ENCODE assay signal across 15 cellular contexts in the genomic region with DNA sequence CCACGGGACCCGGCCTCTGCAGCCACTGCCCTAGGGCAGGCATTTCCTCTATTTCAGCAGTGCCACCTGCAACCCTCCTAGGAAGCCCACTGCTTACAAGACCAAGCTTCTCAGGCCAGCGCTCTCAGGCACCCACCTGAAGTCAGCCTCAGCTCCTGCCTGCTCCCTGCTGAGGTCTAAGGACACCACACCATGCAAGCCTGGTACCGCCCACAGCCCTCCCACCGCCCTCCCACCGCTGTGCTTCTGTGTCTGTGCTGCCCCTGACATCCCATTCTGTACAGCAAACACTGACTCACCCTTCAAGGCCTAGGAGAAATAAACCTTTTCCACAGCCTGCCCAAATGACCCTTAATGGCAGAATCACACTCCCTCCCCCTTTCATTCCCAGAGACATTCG. TPM values are rescaled to one million over a fixed set of nuclear protein-coding genes. Genes with fewer than 3 reads are reported as not detected.
DNase-seq lines count a peak whose midpoint lies in the region; ATAC-seq and TF ChIP-seq lines count a peak whose summit lies in the region.
"Had no signal": no experiment of that assay in that cellular context is flagged by ENCODE, and none has a peak within 500 bp of the region (broad histone marks: within the 10 kb centered on the region; RNA-seq: fewer than 3 reads in every experiment).

No MANE protein-coding gene starts in this region.

- H3K4me2 ChIP-seq in IMR-90 (ENCODE audit: low read depth, low read length): no peak overlapping the region
- no peak overlapping the region for H3K4me2 ChIP-seq in smooth muscle cell

- no peak overlapping the region for H3K18ac ChIP-seq in IMR-90 (ENCODE audit: low read depth, low read length)

- intact Hi-C loops in IMR-90 (cut with micrococcal nuclease): no loop called here

- no peaks in the 10 kb centered on the region for H3K9me3 ChIP-seq in IMR-90 (ENCODE audit: control insufficient read depth, insufficient read depth, low read length)
- no peaks in the 10 kb centered on the region for H3K9me3 ChIP-seq in endodermal cell (ENCODE audit: control insufficient read depth, low read length)
- no peaks in the 10 kb centered on the region for H3K9me3 ChIP-seq in smooth muscle cell (replicated peaks; ENCODE audit: low read depth)

- ATAC-seq in IMR-90 (ENCODE audit: low read depth) (peak; percentile 94), HG02840 (IDR thresholded peaks at IDR 0.05; ENCODE audit: low FRiP score, unreplicated experiment) (no peak)

- dilution Hi-C loops in IMR-90 (cut with HindIII; ENCODE audit: low sequenced_read_pairs, unreplicated experiment): no loop called here

- no peak overlapping the region for H3K14ac ChIP-seq in IMR-90 (replicated peaks; ENCODE audit: low read depth, low read length)

- peaks cover 23% of the 10 kb centered on the region for H3K4me1 Mint-ChIP-seq in endodermal cell

- no peak for TF ChIP-seq RAD21 in IMR-90 (IDR thresholded peaks at IDR 0.05; ENCODE audit: low read length)

- peaks cover 22% of the 10 kb centered on the region for H3K4me1 ChIP-seq in IMR-90 (ENCODE audit: control insufficient read depth, insufficient read depth, low read length)
- H3K4me1 ChIP-seq in endodermal cell (ENCODE audit: control insufficient read depth, insufficient read depth, low read length): peaks cover 10% of the 10 kb centered on the region
- H3K4me1 ChIP-seq in smooth muscle cell (ENCODE audit: low read depth): peaks cover 8% of the 10 kb centered on the region

- no peak overlapping the region for H2BK15ac ChIP-seq in IMR-90 (ENCODE audit: low read depth, low read length)

- CTCF ChIA-PET in IMR-90 (lab: Yijun Ruan, JAX): interaction anchor here (0.6 kb wide), 1 partner anchor 121 kb away, joined by 3 read pairs; no protein-coding TSS in a partner anchor

- H3K9ac ChIP-seq in IMR-90 (ENCODE audit: low read depth, low read length) (peak overlapping the region; percentile 44; the same call in 1 of the 2 replicates), endodermal cell (ENCODE audit: extremely low read depth, low read length, poor library complexity, severe bottlenecking) (no peak overlapping the region), smooth muscle cell (ENCODE audit: low read depth) (no peak overlapping the region)

- POLR2A ChIA-PET in IMR-90 (lab: Charles Lee; ENCODE audit: unreplicated experiment): no interaction called here

- TF ChIP-seq CTCF in IMR-90 (conservative IDR thresholded peaks at IDR 0.05; ENCODE audit: low read depth, low read length) (no peak), endodermal cell (conservative IDR thresholded peaks at IDR 0.05) (no peak), smooth muscle cell (IDR thresholded peaks at IDR 0.05; ENCODE audit: borderline replicate concordance, insufficient read depth, poor library complexity, severe bottlenecking) (no peak)

- no peak overlapping the region for H4K5ac ChIP-seq in IMR-90 (ENCODE audit: low read depth, low read length)

- no TSS peak for BruUV-seq in IMR-90 (replicated peaks; lab: Mats Ljungman, UMichigan)

- H3K27me3 Mint-ChIP-seq in endodermal cell (ENCODE audit: insufficient read depth): no peaks in the 10 kb centered on the region

- no peak overlapping the region for H2BK20ac ChIP-seq in IMR-90 (ENCODE audit: low read depth, low read length)

- H3K56ac ChIP-seq in IMR-90 (ENCODE audit: extremely low read depth, insufficient read depth, low read length): no peak overlapping the region

- H3K27ac ChIP-seq in IMR-90 (ENCODE audit: insufficient read depth, low read length) (peak overlapping the region; percentile 19; the same call in 1 of the 2 replicates), endodermal cell (ENCODE audit: low read depth, low read length) (no peak overlapping the region), smooth muscle cell (ENCODE audit: low read depth) (no peak overlapping the region)
- H3K27ac ChIP-seq: 22Rv1 had no signal

- H3K4me3 ChIP-seq in IMR-90 (ENCODE audit: insufficient read depth, low read depth, low read length) (no peak overlapping the region), endodermal cell (ENCODE audit: low read length) (no peak overlapping the region), smooth muscle cell (no peak overlapping the region)

- H3K79me1 ChIP-seq in IMR-90 (ENCODE audit: low read depth in 1 of 2, low read length in 2 of 2): peaks cover 11 to 72% of the 10 kb centered on the region in 2 experiments

- peak overlapping the region; percentile 10 for H2AK9ac ChIP-seq in IMR-90 (replicated peaks; ENCODE audit: low read depth, low read length, poor library complexity)

- peaks cover 46% of the 10 kb centered on the region for H3K79me2 ChIP-seq in smooth muscle cell (ENCODE audit: low read depth)

- no peak overlapping the region for H3K4me3 Mint-ChIP-seq in endodermal cell

- no peak overlapping the region for H4K8ac ChIP-seq in IMR-90 (ENCODE audit: low read depth in 2 of 2, low read length in 2 of 2)

- H3K36me3 ChIP-seq in IMR-90 (ENCODE audit: control insufficient read depth, insufficient read depth, low read length) (peaks cover 31% of the 10 kb centered on the region), endodermal cell (ENCODE audit: control insufficient read depth, insufficient read depth, low read length) (peaks cover 7% of the 10 kb centered on the region), smooth muscle cell (ENCODE audit: low read depth) (no peaks in the 10 kb centered on the region)

- H3K23ac ChIP-seq in IMR-90 (ENCODE audit: low read depth, low read length): no peak overlapping the region

- no peak overlapping the region for H2BK5ac ChIP-seq in IMR-90 (ENCODE audit: low read depth, low read length, poor library complexity, severe bottlenecking)

- peaks cover 72% of the 10 kb centered on the region for H4K20me1 ChIP-seq in IMR-90 (ENCODE audit: insufficient read depth, low read length)
- peaks cover 59% of the 10 kb centered on the region for H4K20me1 ChIP-seq in smooth muscle cell (ENCODE audit: low read depth)

- no peaks in the 10 kb centered on the region for H3K9me3 Mint-ChIP-seq in endodermal cell

- peak overlapping the region; percentile 31 for H3K27ac Mint-ChIP-seq in endodermal cell

- no peak overlapping the region for H3K4ac ChIP-seq in IMR-90 (ENCODE audit: low read depth, low read length)

- in situ Hi-C loops in IMR-90 (cut with MboI; ENCODE audit: low sequenced_read_pairs): no loop called here

- H2BK120ac ChIP-seq in IMR-90 (ENCODE audit: low read depth, low read length): no peak overlapping the region

- no peak overlapping the region for H4K91ac ChIP-seq in IMR-90 (ENCODE audit: insufficient read depth, low read depth, low read length)

- H3K36me3 Mint-ChIP-seq in endodermal cell (ENCODE audit: low read depth): peaks cover 13% of the 10 kb centered on the region

- peaks cover 9% of the 10 kb centered on the region for H3K9me1 ChIP-seq in IMR-90 (ENCODE audit: insufficient read depth, low read length)

- H3F3A ChIP-seq in smooth muscle cell (ENCODE audit: low read depth): no peaks in the 10 kb centered on the region

- no peak for TF ChIP-seq POLR2A in IMR-90 (IDR thresholded peaks at IDR 0.05; ENCODE audit: low read depth, low read length)

- H2AFZ ChIP-seq in IMR-90 (replicated peaks; ENCODE audit: low read length, poor library complexity) (peak overlapping the region; percentile 21), smooth muscle cell (ENCODE audit: low read depth) (no peak overlapping the region)

- 76% methylated on average over 4 of the region's 7 CpGs; no CpG with 5 or more reads in 1 of the 2 experiments for WGBS in IMR-90 (ENCODE audit: extremely low coverage in 2 of 2, insufficient read length in 1 of 2), 2 experiments
- WGBS in endodermal cell (ENCODE audit: insufficient coverage in 1 of 2, insufficient read length in 1 of 2), 2 experiments: 68 to 84% methylated on average over 5 to 7 of the region's 7 CpGs
- WGBS in smooth muscle cell (ENCODE audit: low lambda C conversion rate): 86% methylated on average over 6 of the region's 7 CpGs

- peak overlapping the region; percentile 29; the same call in 1 of the 2 replicates for H2AK5ac ChIP-seq in IMR-90 (ENCODE audit: low read depth, low read length)

- DNase-seq in NCI-H1417 (lab: John Stamatoyannopoulos, UW) (peak in 2 of 3 experiments; percentile 3 to 15), NCI-H1417 treated with DMSO at 0.1 percent for 48 hours (lab: John Stamatoyannopoulos, UW) (no peak), IMR-90 (peak; percentile 84), endodermal cell (peak; percentile 55), non-pigmented ciliary epithelial cell (ENCODE audit: low read depth) (peak; percentile 35), smooth muscle cell (lab: John Stamatoyannopoulos, UW; ENCODE audit: unreplicated experiment) (no peak)
- no peak for DNase-seq in activated CD8-positive, alpha-beta memory T cell treated with anti-CD3 and anti-CD28 coated beads, Interleukin-2, amount 50 U/mL, for 4 hours
- DNase-seq: activated CD8-positive, alpha-beta memory T cell treated with anti-CD3 and anti-CD28 coated beads, Interleukin-2, amount 50 U/mL, for 48 hours; DMS53; NCI-H2029 treated with DMSO at 0.1 percent for 48 hours; OCI-M1; stimulated activated naive CD4-positive, alpha-beta T cell; T1000 had no signal

- H3K27me3 ChIP-seq in IMR-90 (ENCODE audit: control insufficient read depth, insufficient read depth, low read length): no peaks in the 10 kb centered on the region
- no peaks in the 10 kb centered on the region for H3K27me3 ChIP-seq in endodermal cell (ENCODE audit: control insufficient read depth, insufficient read depth, low read length, poor library complexity, severe bottlenecking)
- no peaks in the 10 kb centered on the region for H3K27me3 ChIP-seq in smooth muscle cell (ENCODE audit: low read depth)

TF ChIP-seq in IMR-90, 13 proteins besides CTCF, POLR2A, EP300 and RAD21 (continues in another document):
- peak; percentile 58; the same call in 1 of the 2 replicates for TF ChIP-seq MAZ (IDR thresholded peaks at IDR 0.05; ENCODE audit: borderline replicate concordance, low read depth, low read length)

RNA-seq across cellular contexts. Expression of gene CLUH, which starts 6.3 kb away (rescaled TPM):
- total RNA-seq in IMR-90 (2012; rRNA removed): 12.5 and 12.9 TPM in 2 replicates
- polyA plus RNA-seq in IMR-90 (2012; rRNA removed): 42.0 and 51.0 TPM in 2 replicates
- polyA plus RNA-seq in IMR-90 (2012; cell fraction: cytosol; rRNA removed): 16.6 and 23.3 TPM in 2 replicates
- polyA plus RNA-seq in IMR-90 (2012; cell fraction: nucleus; rRNA removed; ENCODE audit: low replicate concordance): 134 and 376 TPM in 2 replicates
- total RNA-seq in endodermal cell: 10 to 100 TPM; 55.5 to 61.8 TPM
- polyA plus RNA-seq in endodermal cell (2013, experiment 1 of 2): 27.4 TPM
- 21.7 TPM for polyA plus RNA-seq in endodermal cell (2013, experiment 2 of 2)
- 13.4 and 54.7 TPM in 2 replicates for total RNA-seq in smooth muscle cell
- 15.4 and 26.8 TPM in 2 replicates for polyA plus RNA-seq in smooth muscle cell

RNA-seq across cellular contexts. Expression of gene CCDC92B, which starts 44.2 kb away (rescaled TPM):
- total RNA-seq in IMR-90 (2012; rRNA removed): not detected in 2 replicates
- not detected in 2 replicates for polyA plus RNA-seq in IMR-90 (2012; rRNA removed)
- polyA plus RNA-seq in IMR-90 (2012; cell fraction: cytosol; rRNA removed): not detected in 2 replicates
- 0.02 TPM in 1 of 2 replicates, not detected in the other for polyA plus RNA-seq in IMR-90 (2012; cell fraction: nucleus; rRNA removed; ENCODE audit: low replicate concordance)
- total RNA-seq in endodermal cell: 1 to 10 TPM; 4.3 to 5.8 TPM
- 1.2 TPM for polyA plus RNA-seq in endodermal cell (2013, experiment 1 of 2)
- 0.87 TPM for polyA plus RNA-seq in endodermal cell (2013, experiment 2 of 2)
- total RNA-seq in smooth muscle cell: not detected in 2 replicates
- not detected in 2 replicates for polyA plus RNA-seq in smooth muscle cell

Comparison
In these comparisons a context has a peak if more than half of its experiments do, and no peak if none do; other contexts are left out.
1. DNase-seq: peak in NCI-H1417 (2 of 3), IMR-90 (single experiment), endodermal cell (single experiment) and non-pigmented ciliary epithelial cell (single experiment); none in NCI-H1417 treated with DMSO at 0.1 percent for 48 hours (single experiment), activated CD8-positive, alpha-beta memory T cell treated with anti-CD3 and anti-CD28 coated beads, Interleukin-2, amount 50 U/mL, for 4 hours (single experiment) and smooth muscle cell (single experiment).